Comparison of ENCODE assay signal across 1 cellular context in the genomic region with DNA sequence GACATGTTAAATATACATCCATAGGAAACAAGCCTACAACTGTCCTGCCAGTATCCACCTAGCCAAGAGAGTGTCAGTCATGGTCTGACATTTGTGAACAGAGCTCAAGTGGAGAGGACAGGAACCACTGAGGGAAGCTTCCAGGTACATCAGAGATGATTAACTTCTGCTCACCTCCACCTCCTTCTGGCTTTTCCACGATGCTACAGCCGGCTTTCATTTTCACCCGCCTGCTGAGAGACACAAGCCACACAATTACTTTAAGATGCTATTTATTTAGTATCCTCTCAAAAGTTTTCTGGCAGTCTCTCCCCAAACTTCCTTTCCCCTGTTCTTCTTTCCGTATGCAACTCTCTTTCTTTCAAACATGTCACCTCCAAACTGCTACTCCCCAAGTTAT.
TF ChIP-seq lines count a peak whose summit lies in the region.

No MANE protein-coding gene starts in this region.

TF ChIP-seq in WTC11, 78 proteins besides CTCF, POLR2A, EP300 and RAD21 (continued from another document):
- TF ChIP-seq, protein P1, sequence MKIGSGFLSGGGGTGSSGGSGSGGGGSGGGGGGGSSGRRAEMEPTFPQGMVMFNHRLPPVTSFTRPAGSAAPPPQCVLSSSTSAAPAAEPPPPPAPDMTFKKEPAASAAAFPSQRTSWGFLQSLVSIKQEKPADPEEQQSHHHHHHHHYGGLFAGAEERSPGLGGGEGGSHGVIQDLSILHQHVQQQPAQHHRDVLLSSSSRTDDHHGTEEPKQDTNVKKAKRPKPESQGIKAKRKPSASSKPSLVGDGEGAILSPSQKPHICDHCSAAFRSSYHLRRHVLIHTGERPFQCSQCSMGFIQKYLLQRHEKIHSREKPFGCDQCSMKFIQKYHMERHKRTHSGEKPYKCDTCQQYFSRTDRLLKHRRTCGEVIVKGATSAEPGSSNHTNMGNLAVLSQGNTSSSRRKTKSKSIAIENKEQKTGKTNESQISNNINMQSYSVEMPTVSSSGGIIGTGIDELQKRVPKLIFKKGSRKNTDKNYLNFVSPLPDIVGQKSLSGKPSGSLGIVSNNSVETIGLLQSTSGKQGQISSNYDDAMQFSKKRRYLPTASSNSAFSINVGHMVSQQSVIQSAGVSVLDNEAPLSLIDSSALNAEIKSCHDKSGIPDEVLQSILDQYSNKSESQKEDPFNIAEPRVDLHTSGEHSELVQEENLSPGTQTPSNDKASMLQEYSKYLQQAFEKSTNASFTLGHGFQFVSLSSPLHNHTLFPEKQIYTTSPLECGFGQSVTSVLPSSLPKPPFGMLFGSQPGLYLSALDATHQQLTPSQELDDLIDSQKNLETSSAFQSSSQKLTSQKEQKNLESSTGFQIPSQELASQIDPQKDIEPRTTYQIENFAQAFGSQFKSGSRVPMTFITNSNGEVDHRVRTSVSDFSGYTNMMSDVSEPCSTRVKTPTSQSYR (CRISPR knock-in tag; IDR thresholded peaks at IDR 0.05) = no peak
- TF ChIP-seq, protein P2, sequence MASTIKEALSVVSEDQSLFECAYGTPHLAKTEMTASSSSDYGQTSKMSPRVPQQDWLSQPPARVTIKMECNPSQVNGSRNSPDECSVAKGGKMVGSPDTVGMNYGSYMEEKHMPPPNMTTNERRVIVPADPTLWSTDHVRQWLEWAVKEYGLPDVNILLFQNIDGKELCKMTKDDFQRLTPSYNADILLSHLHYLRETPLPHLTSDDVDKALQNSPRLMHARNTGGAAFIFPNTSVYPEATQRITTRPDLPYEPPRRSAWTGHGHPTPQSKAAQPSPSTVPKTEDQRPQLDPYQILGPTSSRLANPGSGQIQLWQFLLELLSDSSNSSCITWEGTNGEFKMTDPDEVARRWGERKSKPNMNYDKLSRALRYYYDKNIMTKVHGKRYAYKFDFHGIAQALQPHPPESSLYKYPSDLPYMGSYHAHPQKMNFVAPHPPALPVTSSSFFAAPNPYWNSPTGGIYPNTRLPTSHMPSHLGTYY (CRISPR knock-in tag; IDR thresholded peaks at IDR 0.05) = no peak
- TF ChIP-seq JUN (CRISPR knock-in tag; IDR thresholded peaks at IDR 0.05) = no peak
- TF ChIP-seq NR3C1 (CRISPR knock-in tag; conservative IDR thresholded peaks at IDR 0.05; ENCODE audit: low read depth) = no peak
- TF ChIP-seq ZNF423 (CRISPR knock-in tag; IDR thresholded peaks at IDR 0.05) = no peak
- TF ChIP-seq PRRX2 (CRISPR knock-in tag; IDR thresholded peaks at IDR 0.05) = no peak
- TF ChIP-seq, protein P3, sequence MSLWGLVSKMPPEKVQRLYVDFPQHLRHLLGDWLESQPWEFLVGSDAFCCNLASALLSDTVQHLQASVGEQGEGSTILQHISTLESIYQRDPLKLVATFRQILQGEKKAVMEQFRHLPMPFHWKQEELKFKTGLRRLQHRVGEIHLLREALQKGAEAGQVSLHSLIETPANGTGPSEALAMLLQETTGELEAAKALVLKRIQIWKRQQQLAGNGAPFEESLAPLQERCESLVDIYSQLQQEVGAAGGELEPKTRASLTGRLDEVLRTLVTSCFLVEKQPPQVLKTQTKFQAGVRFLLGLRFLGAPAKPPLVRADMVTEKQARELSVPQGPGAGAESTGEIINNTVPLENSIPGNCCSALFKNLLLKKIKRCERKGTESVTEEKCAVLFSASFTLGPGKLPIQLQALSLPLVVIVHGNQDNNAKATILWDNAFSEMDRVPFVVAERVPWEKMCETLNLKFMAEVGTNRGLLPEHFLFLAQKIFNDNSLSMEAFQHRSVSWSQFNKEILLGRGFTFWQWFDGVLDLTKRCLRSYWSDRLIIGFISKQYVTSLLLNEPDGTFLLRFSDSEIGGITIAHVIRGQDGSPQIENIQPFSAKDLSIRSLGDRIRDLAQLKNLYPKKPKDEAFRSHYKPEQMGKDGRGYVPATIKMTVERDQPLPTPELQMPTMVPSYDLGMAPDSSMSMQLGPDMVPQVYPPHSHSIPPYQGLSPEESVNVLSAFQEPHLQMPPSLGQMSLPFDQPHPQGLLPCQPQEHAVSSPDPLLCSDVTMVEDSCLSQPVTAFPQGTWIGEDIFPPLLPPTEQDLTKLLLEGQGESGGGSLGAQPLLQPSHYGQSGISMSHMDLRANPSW (CRISPR knock-in tag; conservative IDR thresholded peaks at IDR 0.05; ENCODE audit: low read depth) = no peak
- TF ChIP-seq CREM (CRISPR knock-in tag; IDR thresholded peaks at IDR 0.05) = no peak
